Comparison of ENCODE assay signal across 8 cellular contexts in the genomic region with DNA sequence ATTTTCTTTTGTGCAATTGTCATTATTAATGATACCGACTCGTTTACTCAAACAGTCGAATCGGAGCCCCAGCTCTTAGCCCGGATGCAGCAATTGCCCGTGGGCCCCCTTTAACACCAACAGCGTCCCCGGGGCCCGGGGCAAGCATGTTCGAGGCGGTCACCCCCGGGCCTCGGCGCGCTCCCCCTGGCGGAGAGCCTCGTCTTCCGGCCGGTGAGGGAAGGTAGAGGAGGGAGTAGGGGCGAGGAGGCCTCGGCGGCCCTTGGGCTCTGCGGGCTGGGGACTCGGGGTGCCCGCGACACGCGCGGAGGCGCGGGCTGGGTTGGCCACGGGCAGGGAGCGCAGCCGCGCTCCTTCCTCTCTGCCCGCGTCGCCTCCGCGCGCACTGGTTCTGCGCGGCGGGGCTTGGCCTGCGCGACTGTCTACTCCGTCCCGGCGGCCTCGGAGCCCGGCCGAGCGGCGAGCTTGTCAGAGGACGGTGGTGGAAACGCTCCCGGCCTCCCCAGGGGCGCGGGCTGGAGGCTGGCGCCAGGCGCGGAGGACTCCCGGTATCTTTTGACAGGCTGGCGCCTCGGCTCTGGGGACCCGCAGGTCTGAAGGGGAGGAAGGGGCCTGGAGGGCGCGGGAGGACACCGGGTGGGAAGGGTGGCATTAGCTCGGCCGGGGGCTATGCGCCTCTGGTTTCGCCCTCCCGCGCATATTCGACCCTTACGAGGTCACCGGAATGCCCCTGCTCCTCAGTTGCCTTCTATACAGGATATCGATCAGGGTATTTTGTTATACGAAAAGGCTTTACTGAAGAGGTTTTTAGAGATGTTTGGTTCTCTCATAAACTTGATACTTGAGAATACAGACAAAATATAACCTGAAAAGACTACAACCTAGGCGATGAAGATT. TPM values are rescaled to one million over a fixed set of nuclear protein-coding genes. Genes with fewer than 3 reads are reported as not detected.
DNase-seq lines count a peak whose midpoint lies in the region; ATAC-seq and TF ChIP-seq lines count a peak whose summit lies in the region.

No MANE protein-coding gene starts in this region.

- H3K4me1 Mint-ChIP-seq in activated T-cell treated with anti-CD3 and anti-CD28 coated beads, Interleukin-2, amount 50 U/mL, for 4 hours (ENCODE audit: low read depth): peaks cover 17% of the 10 kb centered on the region
- H3K4me1 Mint-ChIP-seq in naive B cell: peaks cover 4 to 17% (median 8%) of the 10 kb centered on the region in 3 donors
- peaks cover 24% of the 10 kb centered on the region for H3K4me1 Mint-ChIP-seq in stimulated activated memory B cell treated with anti-CD40 and anti-IgM and Interleukin-4, amounts not matched to agents 10 μg/mL and 1 μg/mL and 100 μg/mL, for 72 hours

- DNase-seq in COR-L47 (lab: John Stamatoyannopoulos, UW) (peak; percentile 63), PC-3 (peak; percentile 72), esophagus squamous epithelium (lab: John Stamatoyannopoulos, UW) (peak; percentile 3), naive B cell (peak; percentile 82)
- peak; percentile 78 for DNase-seq in activated T-cell treated with anti-CD3 and anti-CD28 coated beads, Interleukin-2, amount 50 U/mL, for 4 hours

- no peaks in the 10 kb centered on the region for H3K4me1 ChIP-seq in PC-3 (ENCODE audit: insufficient read depth, low read length)
- peaks cover 5 to 36% (median 10%) of the 10 kb centered on the region in 3 donors for H3K4me1 ChIP-seq in esophagus squamous epithelium

- H3K27ac ChIP-seq in PC-3 (ENCODE audit: low read length) (no peak overlapping the region), esophagus squamous epithelium (peak overlapping the region; percentile 80 to 91 (median 87))

- H3K36me3 Mint-ChIP-seq in activated T-cell treated with anti-CD3 and anti-CD28 coated beads, Interleukin-2, amount 50 U/mL, for 4 hours (ENCODE audit: insufficient read depth): no peaks in the 10 kb centered on the region
- no peaks in the 10 kb centered on the region for H3K36me3 Mint-ChIP-seq in naive B cell
- no peaks in the 10 kb centered on the region for H3K36me3 Mint-ChIP-seq in stimulated activated memory B cell treated with anti-CD40 and anti-IgM and Interleukin-4, amounts not matched to agents 10 μg/mL and 1 μg/mL and 100 μg/mL, for 72 hours

- no peaks in the 10 kb centered on the region for H3K9me3 ChIP-seq in PC-3 (ENCODE audit: low read length)
- H3K9me3 ChIP-seq in esophagus squamous epithelium: no peaks in the 10 kb centered on the region

- no peaks in the 10 kb centered on the region for H3K36me3 ChIP-seq in PC-3 (ENCODE audit: low read depth, low read length)
- H3K36me3 ChIP-seq in esophagus squamous epithelium: no peaks in the 10 kb centered on the region

- H3K27me3 ChIP-seq in PC-3 (ENCODE audit: low read length) (no peaks in the 10 kb centered on the region), esophagus squamous epithelium (no peaks in the 10 kb centered on the region)

- peak overlapping the region; percentile 100 for H2AFZ ChIP-seq in PC-3 (ENCODE audit: low read length)

- H3K9me2 ChIP-seq in PC-3 (replicated peaks; ENCODE audit: low read length): no peaks in the 10 kb centered on the region

- peak overlapping the region; percentile 84 for H3K4me3 Mint-ChIP-seq in activated T-cell treated with anti-CD3 and anti-CD28 coated beads, Interleukin-2, amount 50 U/mL, for 4 hours
- H3K4me3 Mint-ChIP-seq in naive B cell: peak overlapping the region; percentile 85 to 94 (median 90)
- H3K4me3 Mint-ChIP-seq in stimulated activated memory B cell treated with anti-CD40 and anti-IgM and Interleukin-4, amounts not matched to agents 10 μg/mL and 1 μg/mL and 100 μg/mL, for 72 hours: peak overlapping the region; percentile 87

- POLR2A ChIA-PET in PC-3 (lab: Charles Lee; ENCODE audit: unreplicated experiment): no interaction called here

- peak overlapping the region; percentile 85 for H3K4me3 ChIP-seq in PC-3 (ENCODE audit: low read length)
- peak overlapping the region; percentile 63 to 86 (median 65) for H3K4me3 ChIP-seq in esophagus squamous epithelium

- peak overlapping the region; percentile 77 for H3K9ac ChIP-seq in PC-3 (ENCODE audit: low read length)

- no peaks in the 10 kb centered on the region for H3K9me3 Mint-ChIP-seq in activated T-cell treated with anti-CD3 and anti-CD28 coated beads, Interleukin-2, amount 50 U/mL, for 4 hours
- peaks cover 0 to 1% (median 0%) of the 10 kb centered on the region in 7 donors for H3K9me3 Mint-ChIP-seq in naive B cell
- no peaks in the 10 kb centered on the region for H3K9me3 Mint-ChIP-seq in stimulated activated memory B cell treated with anti-CD40 and anti-IgM and Interleukin-4, amounts not matched to agents 10 μg/mL and 1 μg/mL and 100 μg/mL, for 72 hours

- peak in 1 of 4 donors; percentile 25 for TF ChIP-seq POLR2A in esophagus squamous epithelium (IDR thresholded peaks at IDR 0.05)

- no peaks in the 10 kb centered on the region for H4K20me1 ChIP-seq in PC-3 (ENCODE audit: low read length)

- peaks cover 35% of the 10 kb centered on the region for H3K79me2 ChIP-seq in PC-3 (ENCODE audit: low read length)

- intact Hi-C loops in PC-3 (cut with micrococcal nuclease) (loop anchor here (2.0 kb wide), 1 partner anchor 26 kb away; no protein-coding TSS in a partner anchor), esophagus squamous epithelium (cut with DNase I) (no loop called here)

- BruUV-seq in PC-3 (replicated peaks; lab: Mats Ljungman, UMichigan): no TSS peak

- H3F3A ChIP-seq in PC-3 (ENCODE audit: low read length, unreplicated experiment): no peaks in the 10 kb centered on the region

- H3K4me2 ChIP-seq in PC-3 (ENCODE audit: low read length): peak overlapping the region; percentile 96

- H3K27me3 Mint-ChIP-seq in activated T-cell treated with anti-CD3 and anti-CD28 coated beads, Interleukin-2, amount 50 U/mL, for 4 hours (ENCODE audit: low read depth): peaks cover 15% of the 10 kb centered on the region
- H3K27me3 Mint-ChIP-seq in naive B cell: peaks cover 12 to 28% (median 12%) of the 10 kb centered on the region in 3 donors
- peaks cover 20% of the 10 kb centered on the region for H3K27me3 Mint-ChIP-seq in stimulated activated memory B cell treated with anti-CD40 and anti-IgM and Interleukin-4, amounts not matched to agents 10 μg/mL and 1 μg/mL and 100 μg/mL, for 72 hours

- H3K27ac Mint-ChIP-seq in naive B cell: peak overlapping the region in 2 of 6 donors; percentile 24 to 70
- H3K27ac Mint-ChIP-seq in stimulated activated memory B cell treated with anti-CD40 and anti-IgM and Interleukin-4, amounts not matched to agents 10 μg/mL and 1 μg/mL and 100 μg/mL, for 72 hours: peak overlapping the region; percentile 71

- WGBS in esophagus squamous epithelium, 2 donors: 3 to 12% methylated on average over 12 to 30 of the region's 81 CpGs

- CTCF ChIA-PET in PC-3 (lab: Charles Lee): interaction anchor here (0.5 to 0.7 kb wide), 4 partner anchors 200 to 1231 kb away, joined by 3 to 7 read pairs (median 6); no protein-coding TSS in a partner anchor

- ATAC-seq in GM19455 (IDR thresholded peaks at IDR 0.05; ENCODE audit: unreplicated experiment) (peak; percentile 78), HG03575 (IDR thresholded peaks at IDR 0.05; ENCODE audit: extremely low read depth, insufficient number of reproducible peaks, low FRiP score, unreplicated experiment) (peak; percentile 63), PC-3 (peak; percentile 64), naive B cell (ENCODE audit: low read depth in 2 of 2) (peak; percentile 82 to 86)
- peak; percentile 80 to 81 for ATAC-seq in activated T-cell treated with anti-CD3 and anti-CD28 coated beads, Interleukin-2, amount 50 U/mL, for 4 hours
- peak; percentile 92 for ATAC-seq in stimulated activated memory B cell treated with anti-CD40 and anti-IgM and Interleukin-4, amounts not matched to agents 10 μg/mL and 1 μg/mL and 100 μg/mL, for 72 hours

- TF ChIP-seq CTCF in PC-3 (conservative IDR thresholded peaks at IDR 0.05; ENCODE audit: low read depth, low read length) (peak; percentile 65), esophagus squamous epithelium (IDR thresholded peaks at IDR 0.05) (peak; percentile 62 to 78 (median 64))

RNA-seq across cellular contexts. Expression of gene BIVM, which starts 1.5 kb away (rescaled TPM):
- 6.0 and 6.7 TPM in 2 replicates for total RNA-seq in PC-3 (2014; rRNA removed)
- total RNA-seq in activated T-cell treated with anti-CD3 and anti-CD28 coated beads, Interleukin-2, amount 50 U/mL, for 4 hours: 1 to 10 TPM; 6.2 to 8.9 (median 7.3) TPM
- total RNA-seq in esophagus squamous epithelium: 10 to 100 TPM in 2 of 4 donors, 1 to 10 TPM in 2; 6.4 to 17.5 (median 9.8) TPM
- polyA plus RNA-seq in naive B cell (ENCODE audit: low read depth in 6 of 6): 1 to 10 TPM; 2.2 to 7.5 (median 3.4) TPM

RNA-seq across cellular contexts. Expression of gene POGLUT2, which starts 1.6 kb away (rescaled TPM):
- total RNA-seq in PC-3 (2014; rRNA removed) (4.5 and 6.7 TPM in 2 replicates), esophagus squamous epithelium (1 to 10 TPM in 2 of 4 donors, under 1 TPM in 2; 0.50 to 3.2 (median 1.8) TPM)
- total RNA-seq in activated T-cell treated with anti-CD3 and anti-CD28 coated beads, Interleukin-2, amount 50 U/mL, for 4 hours: 1 to 10 TPM; 3.2 to 5.7 (median 4.7) TPM
- not detected for polyA plus RNA-seq in naive B cell (ENCODE audit: low read depth in 6 of 6)

RNA-seq across cellular contexts. Expression of gene TEX30, which starts 26.8 kb away (rescaled TPM):
- 15.3 and 16.7 TPM in 2 replicates for total RNA-seq in PC-3 (2014; rRNA removed)
- total RNA-seq in activated T-cell treated with anti-CD3 and anti-CD28 coated beads, Interleukin-2, amount 50 U/mL, for 4 hours: 10 to 100 TPM; 35.5 to 37.9 (median 35.7) TPM
- total RNA-seq in esophagus squamous epithelium: 10 to 100 TPM in 3 of 4 donors, 1 to 10 TPM in 1; 6.6 to 20.9 (median 12.4) TPM
- polyA plus RNA-seq in naive B cell (ENCODE audit: low read depth in 6 of 6): 10 to 100 TPM; 14.6 to 31.8 (median 20.2) TPM

RNA-seq across cellular contexts. Expression of gene ERCC5, which starts 45.4 kb away (rescaled TPM):
- total RNA-seq in PC-3 (2014; rRNA removed) (19.3 and 23.7 TPM in 2 replicates), esophagus squamous epithelium (10 to 100 TPM; 34.9 to 70.1 (median 48.3) TPM)
- 10 to 100 TPM; 32.1 to 34.9 (median 33.7) TPM for total RNA-seq in activated T-cell treated with anti-CD3 and anti-CD28 coated beads, Interleukin-2, amount 50 U/mL, for 4 hours
- 10 to 100 TPM; 14.3 to 37.4 (median 29.6) TPM for polyA plus RNA-seq in naive B cell (ENCODE audit: low read depth in 6 of 6)

Comparison
In these comparisons a context has a peak if more than half of its experiments do, and no peak if none do; other contexts are left out.
1. DNase-seq: peak in every context shown above with its lines; median percentile 82 in naive B cell; 78 in activated T-cell treated with anti-CD3 and anti-CD28 coated beads, Interleukin-2, amount 50 U/mL, for 4 hours; 72 in PC-3; 63 in COR-L47; 3 in esophagus squamous epithelium.